In genomic region chr5:126462239-126463014, GRCh38 we compare ENCODE assay signal across 9 cellular contexts. TPM values are rescaled to one million over a fixed set of nuclear protein-coding genes. Genes with fewer than 3 reads are reported as not detected.
DNase-seq lines count a peak whose midpoint lies in the region; ATAC-seq and TF ChIP-seq lines count a peak whose summit lies in the region.
"Had no signal": no experiment of that assay in that cellular context is flagged by ENCODE, and none has a peak within 500 bp of the region (broad histone marks: within the 10 kb centered on the region; RNA-seq: fewer than 3 reads in every experiment).

No MANE protein-coding gene starts in this region.

- no peak overlapping the region for H3K4me3 ChIP-seq in osteoblast (ENCODE audit: insufficient read depth, low read length)

- no peak overlapping the region for H2AFZ ChIP-seq in osteoblast (ENCODE audit: low read length)

- H3K9me3 ChIP-seq in osteoblast (ENCODE audit: low read depth, low read length), result no peaks in the 10 kb centered on the region
- H3K9me3 ChIP-seq: neutrophil had no signal

- H3K4me2 ChIP-seq in osteoblast (ENCODE audit: insufficient read depth, low read length), result no peak overlapping the region

- intact Hi-C loops in activated T-helper 1 cell treated with anti-CD3 and anti-CD28 coated beads, Interleukin-12 subunit alpha, Interleukin-12 subunit beta, Interleukin-2, Interleukin-4 antibody, amounts not matched to agents 30 ng/mL and 10 ng/mL and 1 ng/mL, durations not matched to agents 14 hours and 24 hours and 36 hours (cut with micrococcal nuclease), result no loop called here

- peaks cover 7% of the 10 kb centered on the region for H3K4me1 ChIP-seq in osteoblast (ENCODE audit: insufficient read depth, low read length)

- TF ChIP-seq CTCF in osteoblast (IDR thresholded peaks at IDR 0.05; ENCODE audit: extremely low read depth, low read depth, low read length), result no peak

- H3K36me3 Mint-ChIP-seq in activated T-helper 1 cell treated with anti-CD3 and anti-CD28 coated beads, Interleukin-12 subunit alpha, Interleukin-12 subunit beta, Interleukin-2, Interleukin-4 antibody, amounts not matched to agents 30 ng/mL and 10 ng/mL and 1 ng/mL, durations not matched to agents 14 hours and 24 hours and 36 hours (ENCODE audit: low read depth), result peaks cover 15% of the 10 kb centered on the region

- no peaks in the 10 kb centered on the region for H3K27me3 ChIP-seq in osteoblast (ENCODE audit: insufficient read depth, low read length)
- H3K27me3 ChIP-seq: neutrophil had no signal

- DNase-seq in activated T-helper 1 cell treated with anti-CD3 and anti-CD28 coated beads, Interleukin-12 subunit alpha, Interleukin-12 subunit beta, Interleukin-2, Interleukin-4 antibody, amounts not matched to agents 30 ng/mL and 10 ng/mL and 1 ng/mL, durations not matched to agents 14 hours and 24 hours and 36 hours (ENCODE audit: low spot score), result no peak
- DNase-seq in osteoblast (ENCODE audit: insufficient read length, low spot score, missing footprints) (peak; percentile 52), NCI-H2081 (lab: John Stamatoyannopoulos, UW) (no peak), NCI-H82 treated with DMSO at 0.1 percent for 48 hours (lab: John Stamatoyannopoulos, UW; ENCODE audit: unreplicated experiment) (no peak), NCI-H82 (lab: John Stamatoyannopoulos, UW) (no peak), SIG-M5 treated with dmso at 0.1 percent for 504 hours (lab: John Stamatoyannopoulos, UW; ENCODE audit: unreplicated experiment) (no peak)

- peaks cover 48% of the 10 kb centered on the region for H3K36me3 ChIP-seq in osteoblast (ENCODE audit: insufficient read depth, low read length)
- H3K36me3 ChIP-seq: neutrophil had no signal

- H3K27me3 Mint-ChIP-seq in activated T-helper 1 cell treated with anti-CD3 and anti-CD28 coated beads, Interleukin-12 subunit alpha, Interleukin-12 subunit beta, Interleukin-2, Interleukin-4 antibody, amounts not matched to agents 30 ng/mL and 10 ng/mL and 1 ng/mL, durations not matched to agents 14 hours and 24 hours and 36 hours (ENCODE audit: insufficient read depth), result no peaks in the 10 kb centered on the region

- ATAC-seq in GM18858 (IDR thresholded peaks at IDR 0.05; ENCODE audit: unreplicated experiment), result peak; percentile 80
- peak; percentile 73 for ATAC-seq in HG02678 (IDR thresholded peaks at IDR 0.05; ENCODE audit: unreplicated experiment)

- H3K4me3 Mint-ChIP-seq in activated T-helper 1 cell treated with anti-CD3 and anti-CD28 coated beads, Interleukin-12 subunit alpha, Interleukin-12 subunit beta, Interleukin-2, Interleukin-4 antibody, amounts not matched to agents 30 ng/mL and 10 ng/mL and 1 ng/mL, durations not matched to agents 14 hours and 24 hours and 36 hours, result no peak overlapping the region

- H4K20me1 ChIP-seq in osteoblast (ENCODE audit: insufficient read depth, low read length), result peaks cover 2% of the 10 kb centered on the region

- peaks cover 14% of the 10 kb centered on the region for H3K4me1 Mint-ChIP-seq in activated T-helper 1 cell treated with anti-CD3 and anti-CD28 coated beads, Interleukin-12 subunit alpha, Interleukin-12 subunit beta, Interleukin-2, Interleukin-4 antibody, amounts not matched to agents 30 ng/mL and 10 ng/mL and 1 ng/mL, durations not matched to agents 14 hours and 24 hours and 36 hours (ENCODE audit: low read depth)

- no peaks in the 10 kb centered on the region for H3K9me3 Mint-ChIP-seq in activated T-helper 1 cell treated with anti-CD3 and anti-CD28 coated beads, Interleukin-12 subunit alpha, Interleukin-12 subunit beta, Interleukin-2, Interleukin-4 antibody, amounts not matched to agents 30 ng/mL and 10 ng/mL and 1 ng/mL, durations not matched to agents 14 hours and 24 hours and 36 hours

- H3K79me2 ChIP-seq in osteoblast (ENCODE audit: insufficient read depth, low read length), result peaks cover 67% of the 10 kb centered on the region

- H3K27ac ChIP-seq in osteoblast (ENCODE audit: low read depth, low read length), result peak overlapping the region; percentile 0
- H3K27ac ChIP-seq: neutrophil had no signal

- peak overlapping the region; percentile 45 for H3K27ac Mint-ChIP-seq in activated T-helper 1 cell treated with anti-CD3 and anti-CD28 coated beads, Interleukin-12 subunit alpha, Interleukin-12 subunit beta, Interleukin-2, Interleukin-4 antibody, amounts not matched to agents 30 ng/mL and 10 ng/mL and 1 ng/mL, durations not matched to agents 14 hours and 24 hours and 36 hours

RNA-seq across cellular contexts. Expression of gene GRAMD2B, which starts 39.2 kb away (rescaled TPM):
- 8.3 and 9.5 TPM in 2 replicates for total RNA-seq in activated T-helper 1 cell treated with anti-CD3 and anti-CD28 coated beads, Interleukin-12 subunit alpha, Interleukin-12 subunit beta, Interleukin-2, Interleukin-4 antibody, amounts not matched to agents 30 ng/mL and 10 ng/mL and 1 ng/mL, durations not matched to agents 14 hours and 24 hours and 36 hours
- total RNA-seq in osteoblast, result 89.8 and 94.6 TPM in 2 replicates
